ENCODE assay signal across 9 cellular contexts in genomic region chr10:68208424-68209042, GRCh38. TPM values are rescaled to one million over a fixed set of nuclear protein-coding genes. Genes with fewer than 3 reads are reported as not detected.
DNase-seq lines count a peak whose midpoint lies in the region; TF ChIP-seq lines count a peak whose summit lies in the region.
"Had no signal": no experiment of that assay in that cellular context is flagged by ENCODE, and none has a peak within 500 bp of the region (broad histone marks: within the 10 kb centered on the region; RNA-seq: fewer than 3 reads in every experiment).

No MANE protein-coding gene starts in this region.

- no peaks in the 10 kb centered on the region for H4K20me1 ChIP-seq in SK-N-SH (ENCODE audit: insufficient read depth)

- no peaks in the 10 kb centered on the region for H3K27me3 ChIP-seq in MG63
- H3K27me3 ChIP-seq in SK-N-SH (ENCODE audit: insufficient read depth), result no peaks in the 10 kb centered on the region

- no peak overlapping the region for H3K9ac ChIP-seq in SK-N-SH

- no peak for TF ChIP-seq EP300 in SK-N-SH (IDR thresholded peaks at IDR 0.05; ENCODE audit: borderline replicate concordance in 1 of 2, low read depth in 1 of 2, low read length in 1 of 2)

- no peaks in the 10 kb centered on the region for H3K9me2 ChIP-seq in SK-N-SH

- no peak overlapping the region for H2AFZ ChIP-seq in SK-N-SH (ENCODE audit: low read depth)

- H3K4me2 ChIP-seq in SK-N-SH, result no peak overlapping the region

- WGBS in SK-N-SH (ENCODE audit: low lambda C conversion rate), result 64% methylated on average over 10 of the region's 10 CpGs
- WGBS in lower leg skin, 2 donors, result 60 to 68% methylated on average over 10 of the region's 10 CpGs

- TF ChIP-seq CTCF in GM12875 (IDR thresholded peaks at IDR 0.05; ENCODE audit: borderline replicate concordance, insufficient read depth, low read depth, low read length) (peak; percentile 39; the same call in 1 of the 2 replicates), SK-N-SH (IDR thresholded peaks at IDR 0.05) (peak; percentile 68), fibroblast of mammary gland (conservative IDR thresholded peaks at IDR 0.05; ENCODE audit: control insufficient read depth, insufficient read depth, low read depth, low read length) (peak; percentile 75), lower leg skin (IDR thresholded peaks at IDR 0.05) (no peak)

- H3K9me3 ChIP-seq in MG63 (no peaks in the 10 kb centered on the region), SK-N-SH (no peaks in the 10 kb centered on the region)

- no peak for TF ChIP-seq POLR2A in lower leg skin (IDR thresholded peaks at IDR 0.05)

- intact Hi-C loops in lower leg skin (cut with DNase I; ENCODE audit: low total_unique reads), result no loop called here

- H3K36me3 ChIP-seq in MG63, result peaks cover 81% of the 10 kb centered on the region
- H3K36me3 ChIP-seq in SK-N-SH (replicated peaks in 1 of 2; ENCODE audit: control insufficient read depth in 1 of 2, insufficient read depth in 2 of 2, low read length in 1 of 2), result no peaks in the 10 kb centered on the region

- DNase-seq in AG20443 (ENCODE audit: low spot score) (peak; percentile 81), MG63 (peak; percentile 17), SK-N-SH (peak; percentile 49), fibroblast of mammary gland (ENCODE audit: low read depth) (peak; percentile 80), retina (peak; percentile 59), lower leg skin (ENCODE audit: low spot score in 2 of 2) (no peak), T1000 (lab: John Stamatoyannopoulos, UW) (no peak)

- CTCF ChIA-PET in SK-N-SH (lab: Yijun Ruan, JAX), result interaction anchor here (0.7 to 8.4 kb wide), 7 partner anchors 93 to 429 kb away, joined by 3 to 111 read pairs (median 4); no protein-coding TSS in a partner anchor

- H3K27ac ChIP-seq in SK-N-SH (ENCODE audit: low read depth in 2 of 2, low read length in 1 of 2), result no peak overlapping the region

- no peaks in the 10 kb centered on the region for H3F3A ChIP-seq in SK-N-SH (replicated peaks; ENCODE audit: insufficient read depth)

- no peak overlapping the region for H3K4me3 ChIP-seq in GM12875 (ENCODE audit: low read depth, low read length)
- H3K4me3 ChIP-seq in MG63, result no peak overlapping the region
- no peak overlapping the region for H3K4me3 ChIP-seq in SK-N-SH (ENCODE audit: low read depth in 2 of 2, low read length in 1 of 2)
- H3K4me3 ChIP-seq in fibroblast of mammary gland (ENCODE audit: control insufficient read depth, low read depth, low read length), result no peak overlapping the region
- no peak overlapping the region for H3K4me3 ChIP-seq in lower leg skin (ENCODE audit: low read depth, poor library complexity, severe bottlenecking)

- POLR2A ChIA-PET in SK-N-SH (lab: Yijun Ruan, JAX), result no interaction called here

- TF ChIP-seq RAD21 in SK-N-SH (IDR thresholded peaks at IDR 0.05; ENCODE audit: low read length), result peak; percentile 82

- no peaks in the 10 kb centered on the region for H3K4me1 ChIP-seq in SK-N-SH (ENCODE audit: control insufficient read depth in 1 of 2, insufficient read depth in 2 of 2, low read depth in 1 of 2, low read length in 1 of 2)

- H3K79me2 ChIP-seq in SK-N-SH (ENCODE audit: insufficient read depth), result no peaks in the 10 kb centered on the region

TF ChIP-seq in SK-N-SH, 30 proteins besides CTCF, POLR2A, EP300 and RAD21:
- TF ChIP-seq SMC3 (IDR thresholded peaks at IDR 0.05; ENCODE audit: low read depth, low read length) (peak; percentile 83), IRF3 (IDR thresholded peaks at IDR 0.05; ENCODE audit: low read depth, low read length) (no peak)

RNA-seq across cellular contexts. Expression of gene ATOH7, which starts 23.4 kb away (rescaled TPM):
- total RNA-seq in MG63 (2014; rRNA removed; shearing (Covaris generic); ENCODE audit: low replicate concordance), result not detected in 2 replicates
- polyA plus RNA-seq in SK-N-SH (2012; rRNA removed), result 0.08 and 0.12 TPM in 2 replicates
- polyA plus RNA-seq in SK-N-SH (2012; cell fraction: cytosol; rRNA removed), result 0.08 and 0.14 TPM in 2 replicates
- polyA plus RNA-seq in SK-N-SH (2012; cell fraction: nucleus; rRNA removed), result 0.10 and 0.15 TPM in 2 replicates
- under 1 TPM in 3 of 4 donors, not detected in 1; 0.38 to 0.99 (median 0.49) TPM for total RNA-seq in lower leg skin
- total RNA-seq: right cardiac atrium had no signal

Comparison
In these comparisons a context has a peak if more than half of its experiments do, and no peak if none do; other contexts are left out.
1. DNase-seq: peak in AG20443 (single experiment), MG63 (single experiment), SK-N-SH (single experiment), fibroblast of mammary gland (single experiment) and retina (single experiment); none in lower leg skin (0 of 2) and T1000 (single experiment).
2. CTCF ChIP-seq: peak in GM12875 (single experiment), SK-N-SH (single experiment) and fibroblast of mammary gland (single experiment); none in lower leg skin (0 of 3).